ENCODE assay signal across 23 cellular contexts in genomic region chr7:4885317-4885807, GRCh38. TPM values are rescaled to one million over a fixed set of nuclear protein-coding genes. Genes with fewer than 3 reads are reported as not detected.
"Had no signal": no experiment of that assay in that cellular context is flagged by ENCODE, and none has a peak within 500 bp of the region (broad histone marks: within the 10 kb centered on the region; RNA-seq: fewer than 3 reads in every experiment).

No MANE protein-coding gene starts in this region.

- H3K27ac ChIP-seq: HL-60, SJSA1, SK-N-MC had no signal

- DNase-seq: Karpas-422, KG1, MG63, NCI-H1092, NCI-H1105 treated with DMSO at 0.1 percent for 48 hours, NCI-H1417 treated with DMSO at 0.1 percent for 48 hours, NCI-H146, NCI-H1694 treated with DMSO at 0.1 percent for 48 hours, NCI-H1930, NCI-H2081, NCI-H2107, NCI-H2227 treated with DMSO at 0.1 percent for 48 hours, NCI-H524, NCI-H526 treated with DMSO at 0.1 percent for 48 hours, NCI-H748 treated with DMSO at 0.1 percent for 48 hours, Right ventricle myocardium superior, RPMI8226, SIG-M5 had no signal

- H3K36me3 ChIP-seq: MG63, SJSA1 had no signal

- FAIRE-seq: HTR-8/SVneo, RCC 7860 had no signal

- H3K4me3 ChIP-seq: MG63, SJSA1, SK-N-MC had no signal

- H3K27me3 ChIP-seq: MG63 had no signal

- H3K9me3 ChIP-seq: MG63 had no signal

RNA-seq across cellular contexts. Expression of gene PAPOLB, which starts 23.5 kb away (rescaled TPM):
- total RNA-seq: SJSA1 had no signal
